ENCODE assay signal across 8 cellular contexts in the genomic region with DNA sequence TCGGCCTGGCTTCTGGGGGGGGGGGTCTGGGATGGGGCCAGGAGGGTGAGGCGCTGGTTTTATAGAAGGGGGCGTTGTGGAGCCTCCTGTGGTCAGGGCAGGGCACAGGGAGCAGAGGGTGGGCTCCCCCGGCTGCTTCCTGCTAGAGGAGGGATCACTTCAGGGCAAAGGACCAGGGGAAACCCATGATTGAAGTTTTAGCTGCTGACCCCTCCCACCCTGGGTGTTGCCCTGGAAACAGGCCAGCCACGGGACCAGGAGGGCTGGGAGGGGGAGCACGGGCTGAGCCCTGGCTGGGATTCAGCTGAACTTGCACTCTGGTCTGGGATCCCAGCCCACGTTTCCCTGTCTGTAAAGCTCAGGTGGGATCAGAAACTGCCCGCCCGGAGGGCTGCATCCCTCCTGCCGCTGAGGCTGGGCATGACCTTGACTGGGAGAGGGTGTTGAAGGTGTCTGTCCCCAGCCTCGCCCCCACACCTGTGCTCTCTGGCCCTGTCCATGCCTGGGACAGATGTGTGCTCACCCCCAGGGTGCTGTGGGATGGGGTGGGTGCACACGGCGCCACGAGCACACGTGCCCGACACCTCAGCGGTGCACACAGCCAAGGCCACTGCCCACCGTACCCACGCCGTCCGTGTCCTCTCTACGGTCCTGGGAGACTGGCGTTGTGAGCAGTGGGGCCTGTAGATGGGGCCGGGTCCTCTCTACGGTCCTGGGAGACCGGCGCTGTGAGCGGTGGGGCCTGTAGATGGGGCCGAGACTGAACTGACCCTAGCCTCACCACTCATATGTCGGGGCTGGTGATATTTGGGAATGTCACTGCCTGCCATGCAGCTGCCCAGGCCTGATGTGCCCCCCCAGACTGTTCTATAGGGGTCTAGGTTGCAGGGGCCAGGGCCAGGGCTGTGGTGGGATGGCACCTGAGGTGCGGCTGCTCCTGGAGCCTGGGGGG. TPM values are rescaled to one million over a fixed set of nuclear protein-coding genes. Genes with fewer than 3 reads are reported as not detected.
A peak's percentile ranks its signal among the peaks of the same experiment; 100 is the strongest.
DNase-seq lines count a peak whose midpoint lies in the region; ATAC-seq and TF ChIP-seq lines count a peak whose summit lies in the region.

No MANE protein-coding gene starts in this region.

- TF ChIP-seq CTCF in parathyroid adenoma (IDR thresholded peaks at IDR 0.05) = no peak

- H2AFZ ChIP-seq in parathyroid adenoma = no peak overlapping the region

- intact Hi-C loops in activated T-helper 1 cell treated with anti-CD3 and anti-CD28 coated beads, Interleukin-12 subunit alpha, Interleukin-12 subunit beta, Interleukin-2, Interleukin-4 antibody, amounts not matched to agents 30 ng/mL and 10 ng/mL and 1 ng/mL, durations not matched to agents 14 hours and 24 hours and 36 hours (cut with micrococcal nuclease) = loop anchor here (5.0 kb wide), 2 partner anchors 38 to 82 kb away; partner anchors contain the start of genes AP2A2, PIDD1 and RPLP2
- intact Hi-C loops in Right ventricle myocardium inferior (cut with DNase I) = loop anchor here (5.0 kb wide), 3 partner anchors 38 to 82 kb away; partner anchors contain the start of genes AP2A2, CHID1, PIDD1 and RPLP2

- no peaks in the 10 kb centered on the region for H3K36me3 ChIP-seq in parathyroid adenoma (ENCODE audit: control insufficient read depth, insufficient read depth, low read length)

- H3K4me3 Mint-ChIP-seq in activated T-helper 1 cell treated with anti-CD3 and anti-CD28 coated beads, Interleukin-12 subunit alpha, Interleukin-12 subunit beta, Interleukin-2, Interleukin-4 antibody, amounts not matched to agents 30 ng/mL and 10 ng/mL and 1 ng/mL, durations not matched to agents 14 hours and 24 hours and 36 hours = peak overlapping the region; percentile 33

- peak overlapping the region; percentile 71 for H3K4me2 ChIP-seq in parathyroid adenoma (ENCODE audit: low read length)

- H3K27ac ChIP-seq in parathyroid adenoma = peak overlapping the region; percentile 61

- peaks cover 3% of the 10 kb centered on the region for H3K4me1 ChIP-seq in parathyroid adenoma

- peaks cover 2% of the 10 kb centered on the region for H3K27me3 Mint-ChIP-seq in activated T-helper 1 cell treated with anti-CD3 and anti-CD28 coated beads, Interleukin-12 subunit alpha, Interleukin-12 subunit beta, Interleukin-2, Interleukin-4 antibody, amounts not matched to agents 30 ng/mL and 10 ng/mL and 1 ng/mL, durations not matched to agents 14 hours and 24 hours and 36 hours (ENCODE audit: insufficient read depth)

- no peaks in the 10 kb centered on the region for H3K9me3 ChIP-seq in parathyroid adenoma (ENCODE audit: control insufficient read depth, low read length)

- H3K4me3 ChIP-seq in parathyroid adenoma (ENCODE audit: low read depth, low read length) = no peak overlapping the region

- peak; percentile 83 for DNase-seq in ACHN
- DNase-seq in HK-2 (ENCODE audit: unreplicated experiment) = peak; percentile 74
- DNase-seq in activated T-helper 1 cell treated with anti-CD3 and anti-CD28 coated beads, Interleukin-12 subunit alpha, Interleukin-12 subunit beta, Interleukin-2, Interleukin-4 antibody, amounts not matched to agents 30 ng/mL and 10 ng/mL and 1 ng/mL, durations not matched to agents 14 hours and 24 hours and 36 hours (ENCODE audit: low spot score) = no peak
- peak; percentile 94 for DNase-seq in Right ventricle myocardium inferior (ENCODE audit: missing footprints)

- H3K9me3 Mint-ChIP-seq in activated T-helper 1 cell treated with anti-CD3 and anti-CD28 coated beads, Interleukin-12 subunit alpha, Interleukin-12 subunit beta, Interleukin-2, Interleukin-4 antibody, amounts not matched to agents 30 ng/mL and 10 ng/mL and 1 ng/mL, durations not matched to agents 14 hours and 24 hours and 36 hours = no peaks in the 10 kb centered on the region

- in situ Hi-C loops in ACHN (cut with HindIII; ENCODE audit: low pct_ligation_motif_present, low pct_unique_long_range_greater_than_20kb, low sequenced_read_pairs) = no loop called here

- H3K27me3 ChIP-seq in parathyroid adenoma (ENCODE audit: control insufficient read depth, insufficient read depth, low read length) = no peaks in the 10 kb centered on the region

- peaks cover 16% of the 10 kb centered on the region for H3K4me1 Mint-ChIP-seq in activated T-helper 1 cell treated with anti-CD3 and anti-CD28 coated beads, Interleukin-12 subunit alpha, Interleukin-12 subunit beta, Interleukin-2, Interleukin-4 antibody, amounts not matched to agents 30 ng/mL and 10 ng/mL and 1 ng/mL, durations not matched to agents 14 hours and 24 hours and 36 hours (ENCODE audit: low read depth)

- ATAC-seq in Right ventricle myocardium inferior = peak; percentile 67
- no peak for ATAC-seq in GM21515 (IDR thresholded peaks at IDR 0.05; ENCODE audit: unreplicated experiment)
- ATAC-seq in GM18502 (IDR thresholded peaks at IDR 0.05; ENCODE audit: poor library complexity, unreplicated experiment) = no peak
- no peak for ATAC-seq in HG02938 (IDR thresholded peaks at IDR 0.05; ENCODE audit: unreplicated experiment)

- peaks cover 6% of the 10 kb centered on the region for H3K36me3 Mint-ChIP-seq in activated T-helper 1 cell treated with anti-CD3 and anti-CD28 coated beads, Interleukin-12 subunit alpha, Interleukin-12 subunit beta, Interleukin-2, Interleukin-4 antibody, amounts not matched to agents 30 ng/mL and 10 ng/mL and 1 ng/mL, durations not matched to agents 14 hours and 24 hours and 36 hours (ENCODE audit: low read depth)

- H3K27ac Mint-ChIP-seq in activated T-helper 1 cell treated with anti-CD3 and anti-CD28 coated beads, Interleukin-12 subunit alpha, Interleukin-12 subunit beta, Interleukin-2, Interleukin-4 antibody, amounts not matched to agents 30 ng/mL and 10 ng/mL and 1 ng/mL, durations not matched to agents 14 hours and 24 hours and 36 hours = no peak overlapping the region

- no peaks in the 10 kb centered on the region for H3K79me2 ChIP-seq in parathyroid adenoma

- H3K9ac ChIP-seq in parathyroid adenoma = no peak overlapping the region

RNA-seq across cellular contexts. Expression of gene TSPAN4, which starts 2.3 kb away (rescaled TPM):
- total RNA-seq in activated T-helper 1 cell treated with anti-CD3 and anti-CD28 coated beads, Interleukin-12 subunit alpha, Interleukin-12 subunit beta, Interleukin-2, Interleukin-4 antibody, amounts not matched to agents 30 ng/mL and 10 ng/mL and 1 ng/mL, durations not matched to agents 14 hours and 24 hours and 36 hours = 12.8 and 13.9 TPM in 2 replicates
- 43.8 TPM for total RNA-seq in Right ventricle myocardium inferior

RNA-seq across cellular contexts. Expression of gene POLR2L, which starts 2.6 kb away (rescaled TPM):
- total RNA-seq in activated T-helper 1 cell treated with anti-CD3 and anti-CD28 coated beads, Interleukin-12 subunit alpha, Interleukin-12 subunit beta, Interleukin-2, Interleukin-4 antibody, amounts not matched to agents 30 ng/mL and 10 ng/mL and 1 ng/mL, durations not matched to agents 14 hours and 24 hours and 36 hours = 114 and 126 TPM in 2 replicates
- 298 TPM for total RNA-seq in Right ventricle myocardium inferior

RNA-seq across cellular contexts. Expression of gene CD151, which starts 12.2 kb away (rescaled TPM):
- 80.6 and 82.3 TPM in 2 replicates for total RNA-seq in activated T-helper 1 cell treated with anti-CD3 and anti-CD28 coated beads, Interleukin-12 subunit alpha, Interleukin-12 subunit beta, Interleukin-2, Interleukin-4 antibody, amounts not matched to agents 30 ng/mL and 10 ng/mL and 1 ng/mL, durations not matched to agents 14 hours and 24 hours and 36 hours
- 462 TPM for total RNA-seq in Right ventricle myocardium inferior

RNA-seq across cellular contexts. Expression of gene CRACR2B, which starts 17.2 kb away (rescaled TPM):
- total RNA-seq in activated T-helper 1 cell treated with anti-CD3 and anti-CD28 coated beads, Interleukin-12 subunit alpha, Interleukin-12 subunit beta, Interleukin-2, Interleukin-4 antibody, amounts not matched to agents 30 ng/mL and 10 ng/mL and 1 ng/mL, durations not matched to agents 14 hours and 24 hours and 36 hours = 1.1 and 1.3 TPM in 2 replicates
- total RNA-seq in Right ventricle myocardium inferior = 24.3 TPM

RNA-seq across cellular contexts. Expression of gene PNPLA2, which starts 26.3 kb away (rescaled TPM):
- 63.3 and 64.0 TPM in 2 replicates for total RNA-seq in activated T-helper 1 cell treated with anti-CD3 and anti-CD28 coated beads, Interleukin-12 subunit alpha, Interleukin-12 subunit beta, Interleukin-2, Interleukin-4 antibody, amounts not matched to agents 30 ng/mL and 10 ng/mL and 1 ng/mL, durations not matched to agents 14 hours and 24 hours and 36 hours
- total RNA-seq in Right ventricle myocardium inferior = 321 TPM
